Comparison of ENCODE assay signal across 19 cellular contexts in the genomic region with DNA sequence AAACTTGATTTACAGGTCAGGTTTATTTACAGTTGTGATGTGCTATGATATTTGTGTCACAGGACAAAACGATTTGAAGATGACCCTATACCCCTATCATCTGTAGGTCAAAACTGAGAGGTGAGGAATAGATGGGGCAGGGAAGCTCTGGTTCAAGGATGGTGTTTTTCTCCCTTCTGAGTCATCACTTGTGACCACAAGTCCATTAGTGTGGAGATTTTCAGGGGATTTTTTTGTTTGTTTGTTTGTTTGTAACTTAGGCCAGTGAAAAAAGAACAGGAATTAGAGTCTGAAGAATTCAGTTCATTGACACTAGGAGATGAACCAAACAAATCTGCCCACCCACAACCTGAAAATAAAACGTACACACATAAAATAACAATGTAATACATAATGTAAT.
"Had no signal": no experiment of that assay in that cellular context is flagged by ENCODE, and none has a peak within 500 bp of the region (broad histone marks: within the 10 kb centered on the region; RNA-seq: fewer than 3 reads in every experiment).

No MANE protein-coding gene starts in this region.

- H3K36me3 ChIP-seq: cardiac muscle cell, right lobe of liver, stomach, suprapubic skin, tibial nerve had no signal

- H3K9me3 ChIP-seq: right lobe of liver, stomach, suprapubic skin, tibial nerve had no signal

- H3K27ac ChIP-seq: cardiac muscle cell, right lobe of liver, stomach, suprapubic skin, tibial nerve had no signal

- DNase-seq: activated B cell treated with CpG ODN at 0.5 μM for 24 hours; activated CD4-positive, alpha-beta T cell treated with anti-CD3 and anti-CD28 coated beads for 36 hours; activated CD4-positive, alpha-beta T cell treated with anti-CD3 and anti-CD28 coated beads, Interleukin-2, amount 50 U/mL, for 48 hours; activated CD8-positive, alpha-beta memory T cell treated with anti-CD3 and anti-CD28 coated beads, Interleukin-2, amount 50 U/mL, for 48 hours; activated naive CD4-positive, alpha-beta T cell; activated T-cell treated with anti-CD3 and anti-CD28 coated beads, Interleukin-2, amount 50 U/mL, for 4 hours; amniotic stem cell; erythroblast; foreskin melanocyte; hippocampal formation; left cardiac atrium; nephron progenitor cell; right lobe of liver; small intestine; stomach had no signal

- ATAC-seq: activated CD4-positive, alpha-beta T cell treated with anti-CD3 and anti-CD28 coated beads for 36 hours; activated T-cell treated with anti-CD3 and anti-CD28 coated beads, Interleukin-2, amount 50 U/mL, for 4 hours; left cardiac atrium; right lobe of liver; stimulated activated memory B cell treated with anti-CD40 and anti-IgM and Interleukin-4, amounts not matched to agents 10 μg/mL and 1 μg/mL and 100 μg/mL, for 72 hours had no signal

- H3K4me1 ChIP-seq: right lobe of liver, stomach, suprapubic skin, tibial nerve had no signal

- H3K4me3 ChIP-seq: cardiac muscle cell, right lobe of liver, stomach, suprapubic skin, tibial nerve had no signal

- H3K27me3 ChIP-seq: cardiac muscle cell, right lobe of liver, stomach, suprapubic skin, tibial nerve had no signal
